In genomic region chr5:131671994-131672655, GRCh38 we compare ENCODE assay signal across 9 cellular contexts. TPM values are rescaled to one million over a fixed set of nuclear protein-coding genes. Genes with fewer than 3 reads are reported as not detected.
DNase-seq lines count a peak whose midpoint lies in the region; ATAC-seq, FAIRE-seq and TF ChIP-seq lines count a peak whose summit lies in the region.
"Had no signal": no experiment of that assay in that cellular context is flagged by ENCODE, and none has a peak within 500 bp of the region (broad histone marks: within the 10 kb centered on the region; RNA-seq: fewer than 3 reads in every experiment).

No MANE protein-coding gene starts in this region.

- H3K18ac ChIP-seq in mesendoderm (ENCODE audit: low read length): no peak overlapping the region

- no peaks in the 10 kb centered on the region for H3K27me3 Mint-ChIP-seq in activated CD8-positive, alpha-beta T cell treated with anti-CD3 and anti-CD28 coated beads for 36 hours
- H3K27me3 Mint-ChIP-seq in activated CD8-positive, alpha-beta T cell treated with anti-CD3 and anti-CD28 coated beads, Interleukin-2, amount 10 ng/mL, durations not matched to agents 7 days and 5 days (ENCODE audit: low read depth): no peaks in the 10 kb centered on the region
- H3K27me3 Mint-ChIP-seq in CD14-positive monocyte (ENCODE audit: low read depth in 3 of 3): no peaks in the 10 kb centered on the region

- no peak overlapping the region for H2BK5ac ChIP-seq in mesendoderm (ENCODE audit: low read length)

- H3K4me1 ChIP-seq in mesendoderm (ENCODE audit: control insufficient read depth, low read depth, low read length) (peaks cover 2% of the 10 kb centered on the region), transverse colon (peaks cover 9 to 31% (median 18%) of the 10 kb centered on the region in 4 donors)

- H3K4me1 Mint-ChIP-seq in activated CD8-positive, alpha-beta T cell treated with anti-CD3 and anti-CD28 coated beads for 36 hours (ENCODE audit: low read depth): peaks cover 22% of the 10 kb centered on the region
- H3K4me1 Mint-ChIP-seq in activated CD8-positive, alpha-beta T cell treated with anti-CD3 and anti-CD28 coated beads, Interleukin-2, amount 10 ng/mL, durations not matched to agents 7 days and 5 days (ENCODE audit: low read depth): peaks cover 32% of the 10 kb centered on the region
- H3K4me1 Mint-ChIP-seq in CD14-positive monocyte: peaks cover 3% of the 10 kb centered on the region

- TF ChIP-seq CTCF in activated CD8-positive, alpha-beta T cell treated with anti-CD3 and anti-CD28 coated beads for 36 hours (IDR thresholded peaks at IDR 0.05): no peak
- TF ChIP-seq CTCF in dorsolateral prefrontal cortex (IDR thresholded peaks at IDR 0.05 in 54 of 56, conservative IDR thresholded peaks at IDR 0.05 in 2 of 56; ENCODE audit: low read depth in 1 of 56, partially characterized antibody in 56 of 56) (peak in 1 of 56 donors; percentile 9), transverse colon (IDR thresholded peaks at IDR 0.05) (no peak), CD14-positive monocyte (IDR thresholded peaks at IDR 0.05) (no peak)

- TF ChIP-seq EP300 in transverse colon (IDR thresholded peaks at IDR 0.05; ENCODE audit: low read depth): no peak

- H3K4ac ChIP-seq in mesendoderm (ENCODE audit: low read depth, low read length): no peak overlapping the region

- H3K9me3 Mint-ChIP-seq in activated CD8-positive, alpha-beta T cell treated with anti-CD3 and anti-CD28 coated beads for 36 hours: no peaks in the 10 kb centered on the region
- H3K9me3 Mint-ChIP-seq in activated CD8-positive, alpha-beta T cell treated with anti-CD3 and anti-CD28 coated beads, Interleukin-2, amount 10 ng/mL, durations not matched to agents 7 days and 5 days (ENCODE audit: insufficient read depth): no peaks in the 10 kb centered on the region
- peaks cover 0 to 1% (median 0%) of the 10 kb centered on the region in 7 donors for H3K9me3 Mint-ChIP-seq in CD14-positive monocyte

- no peak overlapping the region for H3K4me3 Mint-ChIP-seq in activated CD8-positive, alpha-beta T cell treated with anti-CD3 and anti-CD28 coated beads for 36 hours
- H3K4me3 Mint-ChIP-seq in activated CD8-positive, alpha-beta T cell treated with anti-CD3 and anti-CD28 coated beads, Interleukin-2, amount 10 ng/mL, durations not matched to agents 7 days and 5 days: no peak overlapping the region
- H3K4me3 Mint-ChIP-seq in CD14-positive monocyte: no peak overlapping the region

- H2BK120ac ChIP-seq in mesendoderm (ENCODE audit: low read depth, low read length): no peak overlapping the region

- no peaks in the 10 kb centered on the region for H3K79me2 ChIP-seq in mesendoderm (ENCODE audit: control insufficient read depth, insufficient read depth, low read length)

- in situ Hi-C loops in transverse colon (cut with MboI; ENCODE audit: low pct_ligation_motif_present in 1 of 4, low pct_unique_long_range_greater_than_20kb in 1 of 4, low sequenced_read_pairs in 3 of 4): no loop called here

- CTCF ChIA-PET in activated CD8-positive, alpha-beta T cell treated with anti-CD3 and anti-CD28 coated beads for 36 hours (lab: Charles Lee): interaction anchor here (0.8 to 2.7 kb wide), 2 partner anchors 82 to 336 kb away, joined by 4 to 9 read pairs; no protein-coding TSS in a partner anchor
- CTCF ChIA-PET in activated CD8-positive, alpha-beta T cell treated with anti-CD3 and anti-CD28 coated beads, Interleukin-2, amount 10 ng/mL, durations not matched to agents 7 days and 5 days (lab: Charles Lee): interaction anchor here (1.4 kb wide), 1 partner anchor 83 kb away, joined by 4 read pairs; no protein-coding TSS in a partner anchor

- H2AK5ac ChIP-seq in mesendoderm (ENCODE audit: low read length): no peak overlapping the region

- intact Hi-C loops in activated CD8-positive, alpha-beta T cell treated with anti-CD3 and anti-CD28 coated beads for 36 hours (cut with micrococcal nuclease): no loop called here
- intact Hi-C loops in dorsolateral prefrontal cortex (cut with DNase I) (loop anchor here (1.0 to 10.0 kb wide), 3 partner anchors 35 to 123 kb away; partner anchors contain the start of genes FNIP1 (in 2 of the 2) and RAPGEF6 (in 2 of the 2)), transverse colon (cut with DNase I; ENCODE audit: low total_unique reads) (no loop called here), CD14-positive monocyte (cut with micrococcal nuclease) (no loop called here)

- no peak overlapping the region for H3K9ac ChIP-seq in mesendoderm (ENCODE audit: low read length)

- H3K36me3 Mint-ChIP-seq in activated CD8-positive, alpha-beta T cell treated with anti-CD3 and anti-CD28 coated beads for 36 hours (ENCODE audit: low read depth): peaks cover 45% of the 10 kb centered on the region
- H3K36me3 Mint-ChIP-seq in activated CD8-positive, alpha-beta T cell treated with anti-CD3 and anti-CD28 coated beads, Interleukin-2, amount 10 ng/mL, durations not matched to agents 7 days and 5 days (ENCODE audit: low read depth): peaks cover 69% of the 10 kb centered on the region
- peaks cover 72 to 88% of the 10 kb centered on the region in 2 donors for H3K36me3 Mint-ChIP-seq in CD14-positive monocyte

- POLR2A ChIA-PET in activated CD8-positive, alpha-beta T cell treated with anti-CD3 and anti-CD28 coated beads for 36 hours (lab: Charles Lee): no interaction called here
- POLR2A ChIA-PET in activated CD8-positive, alpha-beta T cell treated with anti-CD3 and anti-CD28 coated beads, Interleukin-2, amount 10 ng/mL, durations not matched to agents 7 days and 5 days (lab: Charles Lee): no interaction called here

- H3K27me3 ChIP-seq in dorsolateral prefrontal cortex (no peaks in the 10 kb centered on the region), mesendoderm (ENCODE audit: insufficient read depth, low read length, poor library complexity) (no peaks in the 10 kb centered on the region), transverse colon (no peaks in the 10 kb centered on the region)

- H3K23ac ChIP-seq in mesendoderm (ENCODE audit: low read length): no peak overlapping the region

- H3K27ac ChIP-seq in dorsolateral prefrontal cortex (peak overlapping the region; percentile 61 to 96 (median 91)), mesendoderm (ENCODE audit: low read depth, low read length) (no peak overlapping the region), transverse colon (peak overlapping the region; percentile 69 to 84 (median 76))

- peak overlapping the region; percentile 30 for H3K56ac ChIP-seq in mesendoderm (ENCODE audit: low read length)

- H3K36me3 ChIP-seq in mesendoderm (ENCODE audit: control insufficient read depth, insufficient read depth, low read length) (no peaks in the 10 kb centered on the region), transverse colon (peaks cover 0 to 51% (median 11%) of the 10 kb centered on the region in 4 donors)

- WGBS in mesendoderm (ENCODE audit: extremely low coverage, insufficient coverage, low lambda C conversion rate): no CpG with 5 or more reads among the region's 2 CpGs
- WGBS in transverse colon (ENCODE audit: low coverage in 1 of 2), 2 donors: 51 to 58% methylated on average over 2 of the region's 2 CpGs

- H4K5ac ChIP-seq in mesendoderm (ENCODE audit: low read length): no peak overlapping the region

- no peak for FAIRE-seq in RCC 7860 (lab: Jason Lieb, UNC)

- no peak overlapping the region for H4K8ac ChIP-seq in mesendoderm (ENCODE audit: low read depth, low read length)

- no peak overlapping the region for H2BK15ac ChIP-seq in mesendoderm (replicated peaks; ENCODE audit: low read depth)

- no peak overlapping the region for H3K4me2 ChIP-seq in mesendoderm (ENCODE audit: low read length)

- peak overlapping the region; percentile 6 for H3K27ac Mint-ChIP-seq in activated CD8-positive, alpha-beta T cell treated with anti-CD3 and anti-CD28 coated beads for 36 hours
- no peak overlapping the region for H3K27ac Mint-ChIP-seq in activated CD8-positive, alpha-beta T cell treated with anti-CD3 and anti-CD28 coated beads, Interleukin-2, amount 10 ng/mL, durations not matched to agents 7 days and 5 days
- peak overlapping the region in 3 of 7 donors; percentile 5 to 33 (median 19) for H3K27ac Mint-ChIP-seq in CD14-positive monocyte

- no peak for DNase-seq in activated CD8-positive, alpha-beta T cell treated with anti-CD3 and anti-CD28 coated beads for 36 hours
- no peak for DNase-seq in activated CD8-positive, alpha-beta T cell treated with anti-CD3 and anti-CD28 coated beads, Interleukin-2, amount 10 ng/mL, durations not matched to agents 7 days and 5 days
- peak in 1 of 10 donors; percentile 40 for DNase-seq in dorsolateral prefrontal cortex
- peak; percentile 51 for DNase-seq in mesendoderm
- DNase-seq in transverse colon: no peak
- DNase-seq in RCC 7860 (ENCODE audit: low spot score): no peak
- no peak for DNase-seq in CD14-positive monocyte (ENCODE audit: low spot score)
- no peak for DNase-seq in activated T-cell treated with anti-CD3 and anti-CD28 coated beads, Interleukin-2, amount 50 U/mL, for 1 hour
- DNase-seq: DND-41 had no signal

- H3K79me1 ChIP-seq in mesendoderm (ENCODE audit: low read length): no peaks in the 10 kb centered on the region

- no peak for ATAC-seq in activated CD8-positive, alpha-beta T cell treated with anti-CD3 and anti-CD28 coated beads for 36 hours
- ATAC-seq in activated CD8-positive, alpha-beta T cell treated with anti-CD3 and anti-CD28 coated beads, Interleukin-2, amount 10 ng/mL, durations not matched to agents 7 days and 5 days: no peak

- TF ChIP-seq POLR2A in transverse colon (IDR thresholded peaks at IDR 0.05): no peak

- H3K4me3 ChIP-seq in dorsolateral prefrontal cortex (peak overlapping the region in 13 of 59 donors; percentile 4 to 34 (median 18)), mesendoderm (ENCODE audit: low read length) (no peak overlapping the region), transverse colon (no peak overlapping the region)

- H3K9me3 ChIP-seq in transverse colon: no peaks in the 10 kb centered on the region

RNA-seq across cellular contexts. Expression of gene RAPGEF6, which starts 37.1 kb away (rescaled TPM):
- total RNA-seq in activated CD8-positive, alpha-beta T cell treated with anti-CD3 and anti-CD28 coated beads for 36 hours: 10 to 100 TPM; 27.0 to 34.1 TPM
- total RNA-seq in activated CD8-positive, alpha-beta T cell treated with anti-CD3 and anti-CD28 coated beads, Interleukin-2, amount 10 ng/mL, durations not matched to agents 7 days and 5 days: 10 to 100 TPM; 36.4 to 40.9 TPM
- total RNA-seq in dorsolateral prefrontal cortex (100 to 1,000 TPM in 6 of 120 experiments, 10 to 100 TPM in 114; 43.8 to 127 (median 73.9) TPM), transverse colon (10 to 100 TPM; 21.3 to 40.3 (median 35.9) TPM)
- 5.9 TPM for polyA plus RNA-seq in mesendoderm (2013, experiment 1 of 2)
- polyA plus RNA-seq in mesendoderm (2013, experiment 2 of 2): 5.8 TPM
- 1 to 10 TPM; 2.9 to 4.8 TPM for polyA plus RNA-seq in CD14-positive monocyte

Comparison
In these comparisons a context has a peak if more than half of its experiments do, and no peak if none do; other contexts are left out.
1. intact Hi-C loops: an anchor here in dorsolateral prefrontal cortex (1.0 to 10.0 kb wide); none called in activated CD8-positive, alpha-beta T cell treated with anti-CD3 and anti-CD28 coated beads for 36 hours, transverse colon and CD14-positive monocyte.